In the genomic region with DNA sequence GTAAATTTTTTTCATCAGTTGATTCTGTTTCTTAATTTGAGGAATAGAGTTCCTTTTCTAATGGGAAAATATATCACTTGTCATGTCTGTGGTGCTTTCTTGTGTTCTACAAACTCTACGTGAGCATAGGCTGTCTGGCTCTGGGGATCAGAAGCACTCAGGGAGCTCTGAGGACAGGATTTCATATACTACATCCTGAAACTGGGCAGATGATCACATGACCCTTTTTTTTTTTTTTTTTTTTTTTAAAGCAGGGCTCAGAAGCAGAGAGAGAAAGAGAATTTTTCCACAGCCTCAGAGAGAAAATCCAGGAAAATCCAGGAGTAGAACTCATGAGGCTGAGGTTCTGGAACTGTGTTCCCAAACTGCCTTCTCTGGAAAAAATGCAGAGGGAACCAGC, we compare ENCODE assay signal across 11 cellular contexts.
DNase-seq lines count a peak whose midpoint lies in the region; ATAC-seq and TF ChIP-seq lines count a peak whose summit lies in the region.
"Had no signal": no experiment of that assay in that cellular context is flagged by ENCODE, and none has a peak within 500 bp of the region (broad histone marks: within the 10 kb centered on the region; RNA-seq: fewer than 3 reads in every experiment).

No MANE protein-coding gene starts in this region.

- DNase-seq in GM23248: peak; percentile 63
- DNase-seq in brain microvascular endothelial cell: no peak
- DNase-seq in EL: no peak
- no peak for DNase-seq in stimulated activated naive CD4-positive, alpha-beta T cell treated with Interleukin-2 at 50 U/mL for 16 hours (lab: John Stamatoyannopoulos, UW)
- DNase-seq: glutamatergic neuron, NCI-H345 had no signal

- in situ Hi-C loops in GM23248 (cut with MboI) (no loop called here), brain microvascular endothelial cell (cut with HindIII; ENCODE audit: low pct_ligation_motif_present, low sequenced_read_pairs) (no loop called here)

- H3K27ac ChIP-seq in GM23248 (peak overlapping the region; percentile 88), esophagus (ENCODE audit: low read depth in 2 of 2, low read length in 1 of 2) (peak overlapping the region; percentile 83), brain microvascular endothelial cell (no peak overlapping the region)
- H3K27ac ChIP-seq: neural progenitor cell had no signal

- H3K9ac ChIP-seq in GM23248 (peak overlapping the region; percentile 74), skeletal muscle satellite cell (ENCODE audit: low read depth, low read length) (peak overlapping the region; percentile 40)
- H3K9ac ChIP-seq: neural progenitor cell had no signal

- H3K4me1 ChIP-seq in GM23248 (ENCODE audit: insufficient read depth) (peaks cover 39% of the 10 kb centered on the region), esophagus (ENCODE audit: control insufficient read depth in 2 of 2, insufficient read depth in 2 of 2, low read length in 1 of 2) (peaks cover 7 to 22% of the 10 kb centered on the region in 2 donors), skeletal muscle satellite cell (ENCODE audit: control insufficient read depth, insufficient read depth, low read length) (peaks cover 32% of the 10 kb centered on the region)
- H3K4me1 ChIP-seq: neural progenitor cell had no signal

- no peaks in the 10 kb centered on the region for H3K27me3 Mint-ChIP-seq in T-helper 1 cell treated with Interleukin-12 subunit alpha and Interleukin-12 subunit beta and Interleukin-4 antibody, amounts not matched to agents 30 μg/mL and 1 μg/mL, for 36 hours (ENCODE audit: low read depth)

- H3K4me2 ChIP-seq in GM23248 (ENCODE audit: unreplicated experiment) (peak overlapping the region; percentile 76), skeletal muscle satellite cell (ENCODE audit: low read length) (no peak overlapping the region)
- H3K4me2 ChIP-seq: neural progenitor cell had no signal

- H3K4me3 ChIP-seq in GM23248 (peak overlapping the region; percentile 27; the same call in 1 of the 2 replicates), esophagus (ENCODE audit: low read depth in 1 of 2, low read length in 2 of 2) (no peak overlapping the region), skeletal muscle satellite cell (ENCODE audit: low read length) (no peak overlapping the region), brain microvascular endothelial cell (ENCODE audit: low read depth, low read length) (no peak overlapping the region)
- H3K4me3 ChIP-seq: neural progenitor cell had no signal

- H3K36me3 ChIP-seq in GM23248 (ENCODE audit: low read depth): no peaks in the 10 kb centered on the region
- no peaks in the 10 kb centered on the region for H3K36me3 ChIP-seq in esophagus (ENCODE audit: control insufficient read depth in 2 of 2, insufficient read depth in 2 of 2, low read length in 1 of 2)
- H3K36me3 ChIP-seq in skeletal muscle satellite cell (ENCODE audit: insufficient read depth, low read length): no peaks in the 10 kb centered on the region
- H3K36me3 ChIP-seq in brain microvascular endothelial cell (replicated peaks): no peaks in the 10 kb centered on the region
- H3K36me3 ChIP-seq: neural progenitor cell had no signal

- H3K9me3 ChIP-seq in GM23248 (ENCODE audit: low read depth): no peaks in the 10 kb centered on the region
- H3K9me3 ChIP-seq in esophagus (ENCODE audit: control insufficient read depth in 2 of 2, insufficient read depth in 1 of 2, low read depth in 1 of 2, low read length in 1 of 2): no peaks in the 10 kb centered on the region
- H3K9me3 ChIP-seq in skeletal muscle satellite cell (replicated peaks; ENCODE audit: low read length): no peaks in the 10 kb centered on the region

- peaks cover 48% of the 10 kb centered on the region for H3K36me3 Mint-ChIP-seq in T-helper 1 cell treated with Interleukin-12 subunit alpha and Interleukin-12 subunit beta and Interleukin-4 antibody, amounts not matched to agents 30 μg/mL and 1 μg/mL, for 36 hours (ENCODE audit: low read depth)
- H3K36me3 Mint-ChIP-seq: neural progenitor cell had no signal

- no peak for TF ChIP-seq CTCF in brain microvascular endothelial cell (IDR thresholded peaks at IDR 0.05; ENCODE audit: low read depth, low read length, missing control alignments)

- H3K27me3 ChIP-seq in GM23248 (replicated peaks; ENCODE audit: insufficient read depth): no peaks in the 10 kb centered on the region
- H3K27me3 ChIP-seq in esophagus (ENCODE audit: control insufficient read depth in 1 of 2, insufficient read depth in 2 of 2, low read length in 2 of 2): no peaks in the 10 kb centered on the region
- no peaks in the 10 kb centered on the region for H3K27me3 ChIP-seq in skeletal muscle satellite cell (ENCODE audit: control insufficient read depth, insufficient read depth, low read length)
- H3K27me3 ChIP-seq in brain microvascular endothelial cell (replicated peaks): no peaks in the 10 kb centered on the region
- H3K27me3 ChIP-seq: neural progenitor cell had no signal

- no peak for ATAC-seq in HG02840 (IDR thresholded peaks at IDR 0.05; ENCODE audit: low FRiP score, unreplicated experiment)

- WGBS in GM23248 (ENCODE audit: low coverage in 1 of 2, low lambda C conversion rate in 2 of 2, missing lambda C conversion rate in 2 of 2), 2 experiments: 44 to 47% methylated on average over 1 of the region's 1 CpG
- WGBS in esophagus, 2 donors: 30 to 39% methylated on average over 1 of the region's 1 CpG

- H3K9me2 ChIP-seq in GM23248 (ENCODE audit: insufficient read depth): no peaks in the 10 kb centered on the region

- no peak overlapping the region for H3K4me3 Mint-ChIP-seq in T-helper 1 cell treated with Interleukin-12 subunit alpha and Interleukin-12 subunit beta and Interleukin-4 antibody, amounts not matched to agents 30 μg/mL and 1 μg/mL, for 36 hours
- H3K4me3 Mint-ChIP-seq: neural progenitor cell had no signal

- H2AFZ ChIP-seq in GM23248: peak overlapping the region; percentile 54
- H2AFZ ChIP-seq: neural progenitor cell had no signal

- no peaks in the 10 kb centered on the region for H4K20me1 ChIP-seq in GM23248 (ENCODE audit: insufficient read depth)

- peak overlapping the region; percentile 74 for H3K27ac Mint-ChIP-seq in T-helper 1 cell treated with Interleukin-12 subunit alpha and Interleukin-12 subunit beta and Interleukin-4 antibody, amounts not matched to agents 30 μg/mL and 1 μg/mL, for 36 hours
- H3K27ac Mint-ChIP-seq: neural progenitor cell had no signal

- no peaks in the 10 kb centered on the region for H3K79me2 ChIP-seq in GM23248 (ENCODE audit: insufficient read depth)

- peaks cover 39% of the 10 kb centered on the region for H3F3A ChIP-seq in GM23248 (ENCODE audit: insufficient read depth)

- no peaks in the 10 kb centered on the region for H3K9me3 Mint-ChIP-seq in T-helper 1 cell treated with Interleukin-12 subunit alpha and Interleukin-12 subunit beta and Interleukin-4 antibody, amounts not matched to agents 30 μg/mL and 1 μg/mL, for 36 hours
- H3K9me3 Mint-ChIP-seq: neural progenitor cell had no signal

- peaks cover 69% of the 10 kb centered on the region for H3K4me1 Mint-ChIP-seq in T-helper 1 cell treated with Interleukin-12 subunit alpha and Interleukin-12 subunit beta and Interleukin-4 antibody, amounts not matched to agents 30 μg/mL and 1 μg/mL, for 36 hours (ENCODE audit: low read depth)
